Comparison of ENCODE assay signal across 17 cellular contexts in genomic region chr7:55539380-55539779, GRCh38. TPM values are rescaled to one million over a fixed set of nuclear protein-coding genes. Genes with fewer than 3 reads are reported as not detected.
DNase-seq lines count a peak whose midpoint lies in the region; ATAC-seq and TF ChIP-seq lines count a peak whose summit lies in the region.
"Had no signal": no experiment of that assay in that cellular context is flagged by ENCODE, and none has a peak within 500 bp of the region (broad histone marks: within the 10 kb centered on the region; RNA-seq: fewer than 3 reads in every experiment).

No MANE protein-coding gene starts in this region.

- no peaks in the 10 kb centered on the region for H3K9me3 ChIP-seq in SJSA1 (replicated peaks)
- H3K9me3 ChIP-seq: Peyer's patch, psoas muscle, tibial artery had no signal

- H3K36me3 ChIP-seq in SJSA1: peaks cover 23% of the 10 kb centered on the region; the same call in 1 of the 2 replicates
- H3K36me3 ChIP-seq in kidney epithelial cell (ENCODE audit: control insufficient read depth, insufficient read depth, low read length): no peaks in the 10 kb centered on the region
- H3K36me3 ChIP-seq: Peyer's patch, tibial artery had no signal

- DNase-seq in Daoy (ENCODE audit: low read depth) (peak; percentile 81), HCEC 1CT (peak; percentile 11), SJSA1 (ENCODE audit: low read depth in 1 of 2, low spot score in 2 of 2) (no peak), kidney epithelial cell (ENCODE audit: low read depth) (no peak), germinal center (ENCODE audit: low spot score) (no peak), GF-D8 (lab: John Stamatoyannopoulos, UW) (no peak), AG20443 (ENCODE audit: low spot score) (no peak)
- DNase-seq: activated naive CD4-positive, alpha-beta T cell treated with anti-CD3 and anti-CD28 coated beads, Interleukin-2, amount 50 U/mL, for 16 hours; Calu3; midbrain; Peyer's patch; psoas muscle; stimulated activated CD4-positive, alpha-beta T cell treated with anti-CD3 and anti-CD28 coated beads, Interleukin-15, amount 100 ng/mL, for 24 hours; tibial artery had no signal

- peak overlapping the region; percentile 28 for H3K27ac ChIP-seq in SJSA1
- H3K27ac ChIP-seq: HL-60, psoas muscle, tibial artery had no signal

- TF ChIP-seq CTCF in kidney epithelial cell (IDR thresholded peaks at IDR 0.05; ENCODE audit: insufficient read depth, low read length, poor library complexity, severe bottlenecking): peak; percentile 9

- H3K4me1 ChIP-seq in SJSA1 (replicated peaks): peaks cover 37% of the 10 kb centered on the region

- H3K27me3 ChIP-seq in SJSA1 (replicated peaks) (no peaks in the 10 kb centered on the region), kidney epithelial cell (ENCODE audit: control insufficient read depth, insufficient read depth, low read length) (no peaks in the 10 kb centered on the region)
- H3K27me3 ChIP-seq: Peyer's patch, tibial artery had no signal

- H3K4me3 ChIP-seq in SJSA1 (no peak overlapping the region), kidney epithelial cell (ENCODE audit: low read depth, low read length) (no peak overlapping the region)
- H3K4me3 ChIP-seq: Peyer's patch, psoas muscle, tibial artery had no signal

- ATAC-seq in SK-N-SH treated with all-trans-retinoic acid at 6 μM for 48 hours: no peak
- ATAC-seq: esophagus mucosa, psoas muscle had no signal

TF ChIP-seq in SK-N-SH treated with all-trans-retinoic acid at 6 μM for 48 hours, 23 proteins besides CTCF, POLR2A, EP300 and RAD21:
- no peak for TF ChIP-seq ISL1 (CRISPR knock-in tag; IDR thresholded peaks at IDR 0.05)
- TF ChIP-seq ESRRG (CRISPR knock-in tag; IDR thresholded peaks at IDR 0.05): no peak
- TF ChIP-seq CSRNP3 (CRISPR knock-in tag; IDR thresholded peaks at IDR 0.05): no peak
- TF ChIP-seq ZNF565 (CRISPR knock-in tag; conservative IDR thresholded peaks at IDR 0.05; ENCODE audit: low read depth): no peak

RNA-seq across cellular contexts. Expression of gene VOPP1, which starts 32.9 kb away (rescaled TPM):
- total RNA-seq in Daoy (2014; rRNA removed; shearing (Covaris generic)): 144 and 170 TPM in 2 replicates
- total RNA-seq in SJSA1 (2014; rRNA removed; shearing (Covaris generic)): 88.2 and 107 TPM in 2 replicates
- 115 and 118 TPM in 2 replicates for total RNA-seq in kidney epithelial cell

Comparison
In these comparisons a context has a peak if more than half of its experiments do, and no peak if none do; other contexts are left out.
1. DNase-seq: peak in Daoy (single experiment) and HCEC 1CT (single experiment); none in SJSA1 (0 of 2), kidney epithelial cell (single experiment), germinal center (single experiment), GF-D8 (single experiment) and AG20443 (single experiment).